In genomic region chr19:47601180-47601904, GRCh38 we compare ENCODE assay signal across 10 cellular contexts. TPM values are rescaled to one million over a fixed set of nuclear protein-coding genes. Genes with fewer than 3 reads are reported as not detected.
DNase-seq lines count a peak whose midpoint lies in the region; ATAC-seq, FAIRE-seq and TF ChIP-seq lines count a peak whose summit lies in the region.
"Had no signal": no experiment of that assay in that cellular context is flagged by ENCODE, and none has a peak within 500 bp of the region (broad histone marks: within the 10 kb centered on the region; RNA-seq: fewer than 3 reads in every experiment).

No MANE protein-coding gene starts in this region.

- H3K36me3 Mint-ChIP-seq in GM23338 (ENCODE audit: low read depth) = no peaks in the 10 kb centered on the region

- H3K9me3 ChIP-seq in SU-DHL-6 (ENCODE audit: insufficient read depth, low read length) = no peaks in the 10 kb centered on the region
- H3K9me3 ChIP-seq in sigmoid colon = no peaks in the 10 kb centered on the region

- intact Hi-C loops in sigmoid colon (cut with DNase I) = loop anchor here (2.0 to 10.0 kb wide), 3 partner anchors 63 to 327 kb away; partner anchors contain the start of gene INAFM1

- no peaks in the 10 kb centered on the region for H3K36me3 ChIP-seq in GM23338 (ENCODE audit: insufficient read depth)
- H3K36me3 ChIP-seq in SU-DHL-6 (ENCODE audit: low read length) = no peaks in the 10 kb centered on the region
- no peaks in the 10 kb centered on the region for H3K36me3 ChIP-seq in sigmoid colon

- H2AFZ ChIP-seq in GM23338 = 0 out of 2 replicates have a peak overlapping the region, but pooled peaks have one; percentile 48
- peak overlapping the region; percentile 98 for H2AFZ ChIP-seq in SU-DHL-6 (ENCODE audit: low read depth, low read length, severe bottlenecking)

- H3K4me1 ChIP-seq in GM23338 (ENCODE audit: insufficient read depth) (peaks cover 12% of the 10 kb centered on the region; the same call in 1 of the 2 replicates), sigmoid colon (peaks cover 0 to 23% (median 21%) of the 10 kb centered on the region in 4 donors)

- H3K27ac ChIP-seq in GM23338 (ENCODE audit: low read depth) (peak overlapping the region; percentile 96), SU-DHL-6 (ENCODE audit: low read depth, low read length) (no peak overlapping the region), sigmoid colon (peak overlapping the region; percentile 89 to 94 (median 92))

- peaks cover 17% of the 10 kb centered on the region; the same call in 2 of the 3 replicates for H3K4me1 Mint-ChIP-seq in GM23338

- ATAC-seq in GM23338 = no peak
- no peak for ATAC-seq in HG02981 (IDR thresholded peaks at IDR 0.05; ENCODE audit: unreplicated experiment)

- peak overlapping the region; percentile 90 for H3K27ac Mint-ChIP-seq in GM23338

- H4K20me1 ChIP-seq in GM23338 (replicated peaks; ENCODE audit: insufficient read depth) = no peaks in the 10 kb centered on the region
- no peaks in the 10 kb centered on the region for H4K20me1 ChIP-seq in SU-DHL-6 (ENCODE audit: low read depth, low read length)

- peak overlapping the region; percentile 87 for H3K9ac ChIP-seq in SU-DHL-6 (ENCODE audit: low read length)

- no peaks in the 10 kb centered on the region for H3K27me3 ChIP-seq in GM23338 (ENCODE audit: insufficient read depth)
- H3K27me3 ChIP-seq in SU-DHL-6 (ENCODE audit: low read length) = no peaks in the 10 kb centered on the region
- H3K27me3 ChIP-seq in sigmoid colon = no peaks in the 10 kb centered on the region

- no peak for TF ChIP-seq EP300 in sigmoid colon (IDR thresholded peaks at IDR 0.05)

- no peak for TF ChIP-seq POLR2A in sigmoid colon (IDR thresholded peaks at IDR 0.05)

- H3K4me2 ChIP-seq in GM23338 (peak overlapping the region; percentile 89), SU-DHL-6 (ENCODE audit: low read depth, low read length, poor library complexity, severe bottlenecking) (peak overlapping the region; percentile 97)

- DNase-seq in GM23338 (ENCODE audit: low spot score) (no peak), fibroblast of the aortic adventitia (ENCODE audit: low read depth) (no peak), sigmoid colon (no peak), KG1 (lab: John Stamatoyannopoulos, UW) (no peak), HuH-7.5 (ENCODE audit: low spot score) (no peak), D721Med (ENCODE audit: insufficient read length, low spot score) (no peak)
- DNase-seq: T-helper 9 cell had no signal

- H3K27me3 Mint-ChIP-seq in GM23338 (ENCODE audit: insufficient read depth, low read depth, poor library complexity) = peaks cover 10% of the 10 kb centered on the region

- TF ChIP-seq CTCF in GM23338 (conservative IDR thresholded peaks at IDR 0.05; ENCODE audit: low read depth in 2 of 2) (no peak), SU-DHL-6 (IDR thresholded peaks at IDR 0.05; ENCODE audit: insufficient read depth, low read length, poor library complexity, severe bottlenecking) (no peak), fibroblast of the aortic adventitia (IDR thresholded peaks at IDR 0.05; ENCODE audit: insufficient read depth, low read length) (no peak), sigmoid colon (IDR thresholded peaks at IDR 0.05) (no peak), D721Med (IDR thresholded peaks at IDR 0.05; ENCODE audit: insufficient read depth, missing control alignments) (no peak)

- no peaks in the 10 kb centered on the region; the same call in 2 of the 3 replicates for H3K9me3 Mint-ChIP-seq in GM23338

- H3K9me2 ChIP-seq in GM23338 (ENCODE audit: insufficient read depth) = no peaks in the 10 kb centered on the region
- no peaks in the 10 kb centered on the region for H3K9me2 ChIP-seq in SU-DHL-6 (replicated peaks; ENCODE audit: insufficient read depth, low read length)

- FAIRE-seq in D721Med (lab: Jason Lieb, UNC) = no peak
- FAIRE-seq: islet of Langerhans had no signal

- H3F3A ChIP-seq in GM23338 (replicated peaks; ENCODE audit: low read depth) = peaks cover 22% of the 10 kb centered on the region
- H3F3A ChIP-seq in SU-DHL-6 (ENCODE audit: insufficient read depth) = 0 out of 2 replicates have a peak, but pooled peaks cover 6% of the 10 kb centered on the region

- 24 to 67% methylated on average over 17 of the region's 17 CpGs for WGBS in sigmoid colon, 2 donors

- H3K4me3 ChIP-seq in GM23338 (peak overlapping the region; percentile 82), SU-DHL-6 (ENCODE audit: insufficient read depth, low read length, poor library complexity, severe bottlenecking) (peak overlapping the region; percentile 85), fibroblast of the aortic adventitia (ENCODE audit: low read depth, low read length) (peak overlapping the region; percentile 72), sigmoid colon (peak overlapping the region; percentile 49 to 56 (median 52))

- no peaks in the 10 kb centered on the region for H3K79me2 ChIP-seq in GM23338 (replicated peaks; ENCODE audit: insufficient read depth)
- H3K79me2 ChIP-seq in SU-DHL-6 (ENCODE audit: insufficient read depth, low read length) = no peaks in the 10 kb centered on the region

- peak overlapping the region; percentile 71 for H3K4me3 Mint-ChIP-seq in GM23338

TF ChIP-seq in GM23338, 12 proteins besides CTCF, POLR2A, EP300 and RAD21 (continues in another document):
- TF ChIP-seq CREB1 (CRISPR knock-in tag; IDR thresholded peaks at IDR 0.05; ENCODE audit: low read depth) (no peak), ZNF114 (CRISPR knock-in tag; IDR thresholded peaks at IDR 0.05) (no peak), EZH2phosphoT487 (IDR thresholded peaks at IDR 0.05; ENCODE audit: unreplicated experiment) (no peak), ETS1 (IDR thresholded peaks at IDR 0.05) (no peak), EZH2 (IDR thresholded peaks at IDR 0.05; ENCODE audit: low read depth, unreplicated experiment) (no peak), POLR2AphosphoS5 (IDR thresholded peaks at IDR 0.05; ENCODE audit: low read depth) (no peak), STAT1 (IDR thresholded peaks at IDR 0.05; ENCODE audit: unreplicated experiment) (no peak)
- TF ChIP-seq, protein P1, sequence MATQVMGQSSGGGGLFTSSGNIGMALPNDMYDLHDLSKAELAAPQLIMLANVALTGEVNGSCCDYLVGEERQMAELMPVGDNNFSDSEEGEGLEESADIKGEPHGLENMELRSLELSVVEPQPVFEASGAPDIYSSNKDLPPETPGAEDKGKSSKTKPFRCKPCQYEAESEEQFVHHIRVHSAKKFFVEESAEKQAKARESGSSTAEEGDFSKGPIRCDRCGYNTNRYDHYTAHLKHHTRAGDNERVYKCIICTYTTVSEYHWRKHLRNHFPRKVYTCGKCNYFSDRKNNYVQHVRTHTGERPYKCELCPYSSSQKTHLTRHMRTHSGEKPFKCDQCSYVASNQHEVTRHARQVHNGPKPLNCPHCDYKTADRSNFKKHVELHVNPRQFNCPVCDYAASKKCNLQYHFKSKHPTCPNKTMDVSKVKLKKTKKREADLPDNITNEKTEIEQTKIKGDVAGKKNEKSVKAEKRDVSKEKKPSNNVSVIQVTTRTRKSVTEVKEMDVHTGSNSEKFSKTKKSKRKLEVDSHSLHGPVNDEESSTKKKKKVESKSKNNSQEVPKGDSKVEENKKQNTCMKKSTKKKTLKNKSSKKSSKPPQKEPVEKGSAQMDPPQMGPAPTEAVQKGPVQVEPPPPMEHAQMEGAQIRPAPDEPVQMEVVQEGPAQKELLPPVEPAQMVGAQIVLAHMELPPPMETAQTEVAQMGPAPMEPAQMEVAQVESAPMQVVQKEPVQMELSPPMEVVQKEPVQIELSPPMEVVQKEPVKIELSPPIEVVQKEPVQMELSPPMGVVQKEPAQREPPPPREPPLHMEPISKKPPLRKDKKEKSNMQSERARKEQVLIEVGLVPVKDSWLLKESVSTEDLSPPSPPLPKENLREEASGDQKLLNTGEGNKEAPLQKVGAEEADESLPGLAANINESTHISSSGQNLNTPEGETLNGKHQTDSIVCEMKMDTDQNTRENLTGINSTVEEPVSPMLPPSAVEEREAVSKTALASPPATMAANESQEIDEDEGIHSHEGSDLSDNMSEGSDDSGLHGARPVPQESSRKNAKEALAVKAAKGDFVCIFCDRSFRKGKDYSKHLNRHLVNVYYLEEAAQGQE (IDR thresholded peaks at IDR 0.05; ENCODE audit: unreplicated experiment) = no peak

RNA-seq across cellular contexts. Expression of gene BICRA, which starts 7.6 kb away (rescaled TPM):
- 37.7 and 40.1 TPM in 2 replicates for total RNA-seq in GM23338 (2014; rRNA removed; shearing (Covaris generic))
- polyA plus RNA-seq in GM23338 (2016; fragmentation: Nextera tagmentation; extraction: Ambion mirVana) (7.0 and 8.2 TPM in 2 replicates), sigmoid colon (10 to 100 TPM in 1 of 3 donors, 1 to 10 TPM in 2; 1.8 to 12.7 (median 2.5) TPM)
- total RNA-seq in fibroblast of the aortic adventitia (ENCODE audit: low replicate concordance) (1.1 and 8.5 TPM in 2 replicates), sigmoid colon (10 to 100 TPM in 3 of 4 donors, 1 to 10 TPM in 1; 2.9 to 21.6 (median 11.2) TPM)

RNA-seq across cellular contexts. Expression of gene ZNF541, which starts 28.4 kb away (rescaled TPM):
- total RNA-seq in GM23338 (2014; rRNA removed; shearing (Covaris generic)) = 0.42 TPM in 1 of 2 replicates, not detected in the other
- polyA plus RNA-seq in GM23338 (2016; fragmentation: Nextera tagmentation; extraction: Ambion mirVana) (0.05 and 0.26 TPM in 2 replicates), sigmoid colon (under 1 TPM in 1 of 3 donors, not detected in 2; 0.22 TPM)
- total RNA-seq in fibroblast of the aortic adventitia (ENCODE audit: low replicate concordance) (0.27 and 0.41 TPM in 2 replicates), sigmoid colon (1 to 10 TPM in 3 of 4 donors, not detected in 1; 1.1 to 1.7 (median 1.5) TPM)
